ENCODE assay signal across 11 cellular contexts in genomic region chr2:200475795-200476194, GRCh38.
"Had no signal": no experiment of that assay in that cellular context is flagged by ENCODE, and none has a peak within 500 bp of the region (broad histone marks: within the 10 kb centered on the region; RNA-seq: fewer than 3 reads in every experiment).

No MANE protein-coding gene starts in this region.

- H3K4me3 Mint-ChIP-seq: GM23338, H9, HFFc6 had no signal

- H3K4me1 ChIP-seq: HAP-1 had no signal

- DNase-seq: GM23248, GOT3, H7, H9, HCEC 1CT, HFFc6 had no signal

- H3K9me3 ChIP-seq: HAP-1 had no signal

- H3K9ac ChIP-seq: GM23248 had no signal

- H3K27ac Mint-ChIP-seq: GM23338, H9, HFFc6 had no signal

- H3K4me3 ChIP-seq: GM23248, GM23338, HAP-1 had no signal

- ATAC-seq: HCT116 had no signal

- H3K9me3 Mint-ChIP-seq: GM23338, H9, HFFc6 had no signal

- H3K27ac ChIP-seq: GM23248 had no signal

- H3K4me2 ChIP-seq: GM23338 had no signal

- H2AFZ ChIP-seq: GM23248, GM23338 had no signal

- FAIRE-seq: H1, H54 had no signal
